18 cellular contexts compared by ENCODE assay signal in genomic region chr7:63038987-63039386, GRCh38.
DNase-seq lines count a peak whose midpoint lies in the region; TF ChIP-seq lines count a peak whose summit lies in the region.
"Had no signal": no experiment of that assay in that cellular context is flagged by ENCODE, and none has a peak within 500 bp of the region (broad histone marks: within the 10 kb centered on the region; RNA-seq: fewer than 3 reads in every experiment).

No MANE protein-coding gene starts in this region.

- no peaks in the 10 kb centered on the region for H3K36me3 ChIP-seq in left ventricle myocardium inferior
- H3K36me3 ChIP-seq: BLaER1 treated with 17β-estradiol and CSF1 and Interleukin-3, amounts not matched to agents 10 nM and 100 nM had no signal

- no peaks in the 10 kb centered on the region for H3K4me1 ChIP-seq in left ventricle myocardium inferior
- H3K4me1 ChIP-seq: A549; BLaER1 treated with 17β-estradiol and CSF1 and Interleukin-3, amounts not matched to agents 10 nM and 100 nM; Caco-2 had no signal

- H3K4me1 Mint-ChIP-seq in osteocyte (ENCODE audit: unreplicated experiment) (no peaks in the 10 kb centered on the region), type B pancreatic cell (ENCODE audit: unreplicated experiment) (no peaks in the 10 kb centered on the region)
- H3K4me1 Mint-ChIP-seq: B cell had no signal

- H3K27ac Mint-ChIP-seq in osteocyte (ENCODE audit: unreplicated experiment) (no peak overlapping the region), type B pancreatic cell (no peak overlapping the region)
- H3K27ac Mint-ChIP-seq: B cell; CD4-positive, alpha-beta T cell; CD8-positive, alpha-beta T cell had no signal

- no peak overlapping the region for H3K4me3 ChIP-seq in left ventricle myocardium inferior
- H3K4me3 ChIP-seq: A549; BLaER1 treated with 17β-estradiol and CSF1 and Interleukin-3, amounts not matched to agents 10 nM and 100 nM; GM12878 had no signal

- H3K36me3 Mint-ChIP-seq in osteocyte (ENCODE audit: unreplicated experiment) (no peaks in the 10 kb centered on the region), type B pancreatic cell (peaks cover 7% of the 10 kb centered on the region)
- H3K36me3 Mint-ChIP-seq: CD8-positive, alpha-beta T cell had no signal

- TF ChIP-seq CTCF in left ventricle myocardium inferior (IDR thresholded peaks at IDR 0.05; ENCODE audit: borderline replicate concordance), result no peak
- no peak for TF ChIP-seq CTCF in osteocyte (IDR thresholded peaks at IDR 0.05)
- TF ChIP-seq CTCF in type B pancreatic cell (conservative IDR thresholded peaks at IDR 0.05), result no peak

- H3K27me3 Mint-ChIP-seq in osteocyte (ENCODE audit: unreplicated experiment) (no peaks in the 10 kb centered on the region), type B pancreatic cell (no peaks in the 10 kb centered on the region)
- H3K27me3 Mint-ChIP-seq: B cell; CD4-positive, alpha-beta T cell had no signal

- DNase-seq in cardiac septum (ENCODE audit: low spot score) (peak; percentile 22), left ventricle myocardium inferior (no peak), osteocyte (ENCODE audit: extremely low spot score, unreplicated experiment) (peak; percentile 81), type B pancreatic cell (ENCODE audit: extremely low spot score, unreplicated experiment) (peak; percentile 47), NCI-H2171 (lab: John Stamatoyannopoulos, UW) (no peak), SW480 (ENCODE audit: low spot score) (no peak)
- DNase-seq: AML-193; Caco-2; Calu3; CD4-positive, alpha-beta T cell; CD8-positive, alpha-beta T cell; DMS79 treated with DMSO at 0.1 percent for 48 hours had no signal

- no peak overlapping the region for H3K27ac ChIP-seq in left ventricle myocardium inferior (replicated peaks)
- H3K27ac ChIP-seq: 22Rv1; A549; BLaER1 treated with 17β-estradiol and CSF1 and Interleukin-3, amounts not matched to agents 10 nM and 100 nM; C4-2B had no signal

- intact Hi-C loops in cardiac septum (cut with DNase I), result no loop called here
- intact Hi-C loops in left ventricle myocardium inferior (cut with micrococcal nuclease), result no loop called here

- H3K9me3 Mint-ChIP-seq in osteocyte (ENCODE audit: unreplicated experiment), result peaks cover 77% of the 10 kb centered on the region
- H3K9me3 Mint-ChIP-seq in type B pancreatic cell, result peaks cover 34% of the 10 kb centered on the region

- H3K4me3 Mint-ChIP-seq in osteocyte (ENCODE audit: unreplicated experiment) (no peak overlapping the region), type B pancreatic cell (no peak overlapping the region)
- H3K4me3 Mint-ChIP-seq: B cell; CD4-positive, alpha-beta T cell; CD8-positive, alpha-beta T cell had no signal

- H3K27me3 ChIP-seq in left ventricle myocardium inferior (ENCODE audit: low read depth), result no peaks in the 10 kb centered on the region
- H3K27me3 ChIP-seq: BLaER1 treated with 17β-estradiol and CSF1 and Interleukin-3, amounts not matched to agents 10 nM and 100 nM had no signal

- peaks cover 27% of the 10 kb centered on the region for H3K9me3 ChIP-seq in left ventricle myocardium inferior (replicated peaks)

Comparison
In these comparisons a context has a peak if more than half of its experiments do, and no peak if none do; other contexts are left out.
1. DNase-seq: peak in cardiac septum (single experiment), osteocyte (single experiment) and type B pancreatic cell (single experiment); none in left ventricle myocardium inferior (single experiment), NCI-H2171 (single experiment) and SW480 (single experiment).